ENCODE assay signal across 24 cellular contexts in the genomic region with DNA sequence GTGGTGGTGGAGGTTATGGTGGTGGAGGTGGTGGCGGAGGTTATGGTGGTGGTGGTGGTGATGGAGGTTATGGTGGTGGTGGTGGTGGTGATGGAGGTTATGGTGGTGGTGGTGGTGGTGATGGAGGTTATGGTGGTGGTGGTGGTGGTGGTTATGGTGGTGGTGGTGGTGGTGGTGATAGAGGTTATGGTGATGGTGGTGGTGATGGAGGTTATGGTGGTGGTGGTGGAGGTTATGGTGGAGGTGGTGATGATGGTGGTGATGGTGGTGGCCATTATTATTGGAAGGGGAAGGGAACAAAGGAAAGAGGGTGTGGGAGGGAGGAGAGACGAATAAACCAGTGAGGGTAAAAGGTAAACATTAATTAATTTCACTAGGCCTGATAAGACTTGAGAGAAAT.
"Had no signal": no experiment of that assay in that cellular context is flagged by ENCODE, and none has a peak within 500 bp of the region (broad histone marks: within the 10 kb centered on the region; RNA-seq: fewer than 3 reads in every experiment).

No MANE protein-coding gene starts in this region.

- H3K36me3 Mint-ChIP-seq: activated naive CD8-positive, alpha-beta T cell had no signal

- ATAC-seq: gastroesophageal sphincter, heart left ventricle, left ventricle myocardium superior, pancreas, psoas muscle had no signal

- H3K36me3 ChIP-seq: breast epithelium, gastroesophageal sphincter, heart left ventricle, pancreas had no signal

- H3K4me3 ChIP-seq: breast epithelium, coronary artery, gastroesophageal sphincter, heart left ventricle, pancreas, psoas muscle, SK-N-MC, testis had no signal

- H3K27me3 Mint-ChIP-seq: activated naive CD8-positive, alpha-beta T cell had no signal

- H3K4me3 Mint-ChIP-seq: activated naive CD8-positive, alpha-beta T cell; endodermal cell; mesothelial cell of epicardium; nephron had no signal

- H3K9me3 Mint-ChIP-seq: endodermal cell, mesothelial cell of epicardium, nephron had no signal

- H3K4me1 ChIP-seq: pancreas, psoas muscle, testis had no signal

- H3K27me3 ChIP-seq: breast epithelium, gastroesophageal sphincter, heart left ventricle, pancreas, testis had no signal

- DNase-seq: activated CD4-positive, alpha-beta T cell treated with anti-CD3 and anti-CD28 coated beads for 1 hour; activated gamma-delta T cell treated with Interleukin-2 at 50 U/mL for 16 hours; activated T-cell treated with anti-CD3 and anti-CD28 coated beads for 4 hours; amniotic stem cell; endodermal cell; heart left ventricle; left ventricle myocardium superior; mammary epithelial cell; pancreas; psoas muscle; right cardiac atrium; stimulated activated CD4-positive, alpha-beta T cell treated with anti-CD3 and anti-CD28 coated beads, Interleukin-4, amount 100 ng/mL, for 24 hours; SW 1271; T-helper 9 cell; testis had no signal

- FAIRE-seq: islet of Langerhans, pancreas had no signal

- H3K27ac Mint-ChIP-seq: endodermal cell, mesothelial cell of epicardium, nephron had no signal

- H3K9me3 ChIP-seq: breast epithelium, gastroesophageal sphincter, heart left ventricle, pancreas, psoas muscle, testis had no signal

- H3K27ac ChIP-seq: breast epithelium, coronary artery, epithelial cell of prostate, gastroesophageal sphincter, heart left ventricle, pancreas, psoas muscle, SK-N-MC, testis had no signal
